ENCODE assay signal across 8 cellular contexts in genomic region chr14:41605550-41606248, GRCh38. TPM values are rescaled to one million over a fixed set of nuclear protein-coding genes. Genes with fewer than 3 reads are reported as not detected.
DNase-seq lines count a peak whose midpoint lies in the region; TF ChIP-seq lines count a peak whose summit lies in the region.

No MANE protein-coding gene starts in this region.

- no peak overlapping the region for H2AFZ ChIP-seq in Karpas-422 (ENCODE audit: low read length)

- H3K9me3 ChIP-seq in Karpas-422 (ENCODE audit: low read length) = peaks cover 3% of the 10 kb centered on the region; the same call in 1 of the 2 replicates

- H4K20me1 ChIP-seq in Karpas-422 (ENCODE audit: insufficient read depth, low read depth, low read length) = no peaks in the 10 kb centered on the region

- no peak overlapping the region for H3K9ac ChIP-seq in Karpas-422 (ENCODE audit: low read length)

- no peaks in the 10 kb centered on the region for H3K4me1 ChIP-seq in Karpas-422 (ENCODE audit: low read length)

- no peaks in the 10 kb centered on the region for H3K27me3 ChIP-seq in Karpas-422 (ENCODE audit: low read length)

- H3K27ac ChIP-seq in Karpas-422 (ENCODE audit: low read length) = no peak overlapping the region

- H3K4me3 ChIP-seq in epithelial cell of proximal tubule (ENCODE audit: low read depth, low read length) (peak overlapping the region; percentile 58), Karpas-422 (ENCODE audit: low read length) (no peak overlapping the region)

- no peaks in the 10 kb centered on the region for H3K79me2 ChIP-seq in Karpas-422 (ENCODE audit: low read length)

- TF ChIP-seq CTCF in GM20000 (IDR thresholded peaks at IDR 0.05; ENCODE audit: extremely low read depth, missing control alignments) (no peak), epithelial cell of proximal tubule (conservative IDR thresholded peaks at IDR 0.05; ENCODE audit: low read depth, low read length) (no peak), nephron progenitor cell (IDR thresholded peaks at IDR 0.05) (no peak)

- peak overlapping the region; percentile 96 for H3K4me3 Mint-ChIP-seq in nephron progenitor cell

- H3K4me2 ChIP-seq in Karpas-422 (ENCODE audit: low read depth, low read length, poor library complexity, severe bottlenecking) = no peak overlapping the region

- DNase-seq in GM20000 (ENCODE audit: low spot score) (peak; percentile 21), NCI-H510A (lab: John Stamatoyannopoulos, UW) (peak; percentile 51), epithelial cell of proximal tubule (ENCODE audit: low read depth) (no peak), nephron progenitor cell (peak; percentile 53), AG08395 (ENCODE audit: low spot score) (no peak), Karpas-422 (no peak), AML-193 (lab: John Stamatoyannopoulos, UW) (no peak), T-helper 1 cell (no peak)

- H3K4me1 Mint-ChIP-seq in nephron progenitor cell = peaks cover 66% of the 10 kb centered on the region

- no peaks in the 10 kb centered on the region for H3K36me3 ChIP-seq in Karpas-422 (ENCODE audit: insufficient read depth, low read length)

- peaks cover 38% of the 10 kb centered on the region for H3K27me3 Mint-ChIP-seq in nephron progenitor cell (ENCODE audit: low read depth, poor library complexity)

- peaks cover 1% of the 10 kb centered on the region for H3K36me3 Mint-ChIP-seq in nephron progenitor cell (ENCODE audit: low read depth)

- H3K27ac Mint-ChIP-seq in nephron progenitor cell = peak overlapping the region; percentile 78

- no peaks in the 10 kb centered on the region for H3K9me2 ChIP-seq in Karpas-422 (replicated peaks; ENCODE audit: insufficient read depth, low read length)

- no peaks in the 10 kb centered on the region for H3K9me3 Mint-ChIP-seq in nephron progenitor cell

RNA-seq across cellular contexts. Expression of gene LRFN5, which starts 1.0 kb away (rescaled TPM):
- 1.3 and 1.4 TPM in 2 replicates for total RNA-seq in epithelial cell of proximal tubule
- total RNA-seq in Karpas-422 (2014; rRNA removed; shearing (Covaris generic); ENCODE audit: low replicate concordance) = not detected in 2 replicates

Comparison
In these comparisons a context has a peak if more than half of its experiments do, and no peak if none do; other contexts are left out.
1. DNase-seq: peak in GM20000 (single experiment), NCI-H510A (single experiment) and nephron progenitor cell (single experiment); none in epithelial cell of proximal tubule (single experiment), AG08395 (single experiment), Karpas-422 (single experiment), AML-193 (0 of 2) and T-helper 1 cell (0 of 5).